ENCODE assay signal across 25 cellular contexts in genomic region chr5:42396111-42396510, GRCh38. TPM values are rescaled to one million over a fixed set of nuclear protein-coding genes. Genes with fewer than 3 reads are reported as not detected.
"Had no signal": no experiment of that assay in that cellular context is flagged by ENCODE, and none has a peak within 500 bp of the region (broad histone marks: within the 10 kb centered on the region; RNA-seq: fewer than 3 reads in every experiment).

No MANE protein-coding gene starts in this region.

- H3K27ac Mint-ChIP-seq: immature natural killer cell; naive thymus-derived CD8-positive, alpha-beta T cell; progenitor cell of endocrine pancreas had no signal

- H3K4me1 ChIP-seq: parathyroid adenoma, right lobe of liver, testis, tibial artery, upper lobe of left lung, uterus had no signal

- H3K4me1 Mint-ChIP-seq: immature natural killer cell; naive thymus-derived CD8-positive, alpha-beta T cell; neural crest cell had no signal

- H3K36me3 Mint-ChIP-seq: immature natural killer cell had no signal

- H3K36me3 ChIP-seq: right lobe of liver, tibial artery, upper lobe of left lung, uterus had no signal

- DNase-seq: dermis blood vessel endothelial cell; effector memory CD4-positive, alpha-beta T cell; hypothalamus; immature natural killer cell; islet precursor cell; kidney glomerular epithelial cell; mesendoderm; midbrain; naive thymus-derived CD8-positive, alpha-beta T cell; right lobe of liver; small intestine; stimulated activated CD4-positive, alpha-beta T cell treated with anti-CD3 and anti-CD28 coated beads, Interleukin-12 subunit alpha, Interleukin-12 subunit beta, amount 100 ng/mL, for 4 hours; stimulated activated CD4-positive, alpha-beta T cell treated with anti-CD3 and anti-CD28 coated beads, Interleukin-1b, Interleukin-23, amount 100 ng/mL, for 48 hours; stimulated activated CD4-positive, alpha-beta T cell treated with anti-CD3 and anti-CD28 coated beads, Interleukin-4, amount 100 ng/mL, for 1 hour; stimulated activated CD8-positive, alpha-beta memory T cell treated with anti-CD3 and anti-CD28 coated beads, Interleukin-4, amount 100 ng/mL, for 48 hours; stimulated activated naive CD8-positive, alpha-beta T cell treated with anti-CD3 and anti-CD28 coated beads, Interleukin-15, Interleukin-2, amounts not matched to agents 100 U/mL and 50 U/mL, for 24 hours; substantia nigra; testis; tibial artery; uterus had no signal

- H3K27me3 ChIP-seq: right lobe of liver, testis, tibial artery, upper lobe of left lung, uterus had no signal

- H3K4me3 Mint-ChIP-seq: immature natural killer cell; naive thymus-derived CD8-positive, alpha-beta T cell; neural crest cell had no signal

- H3K27ac ChIP-seq: coronary artery, parathyroid adenoma, right lobe of liver, testis, tibial artery, upper lobe of left lung, uterus had no signal

- H3K9me3 ChIP-seq: testis had no signal

- H3K4me3 ChIP-seq: coronary artery, right lobe of liver, testis, tibial artery, upper lobe of left lung, uterus had no signal

- ATAC-seq: naive thymus-derived CD8-positive, alpha-beta T cell; right lobe of liver; stimulated activated naive CD8-positive, alpha-beta T cell treated with anti-CD3 and anti-CD28 coated beads, Interleukin-15, Interleukin-2, amounts not matched to agents 100 U/mL and 50 U/mL, for 24 hours had no signal

RNA-seq across cellular contexts. Expression of gene GHR, which starts 27.1 kb away (rescaled TPM):
- total RNA-seq: naive thymus-derived CD8-positive, alpha-beta T cell had no signal
- polyA plus RNA-seq: immature natural killer cell; naive thymus-derived CD8-positive, alpha-beta T cell had no signal
